In the genomic region with DNA sequence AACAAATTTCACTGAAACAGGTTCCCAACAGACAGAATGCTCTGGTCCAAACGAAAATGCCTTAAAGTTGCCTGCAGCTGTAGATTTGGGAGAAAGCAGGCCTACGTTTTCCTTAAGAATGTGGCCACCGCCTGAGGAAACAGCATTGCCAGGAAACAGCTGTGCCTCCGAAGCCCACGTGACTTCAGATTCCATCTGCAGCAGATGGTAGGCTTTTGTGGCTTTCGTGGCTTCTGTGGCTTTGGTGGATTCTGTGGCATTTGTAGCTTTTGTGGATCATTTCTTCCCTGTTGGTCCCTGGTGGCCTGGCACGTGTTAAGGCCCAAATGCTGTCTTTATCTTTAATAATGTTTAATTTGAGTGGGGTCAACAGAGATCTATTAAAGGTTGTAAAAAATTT, we compare ENCODE assay signal across 20 cellular contexts.
DNase-seq lines count a peak whose midpoint lies in the region; ATAC-seq, FAIRE-seq and TF ChIP-seq lines count a peak whose summit lies in the region.
"Had no signal": no experiment of that assay in that cellular context is flagged by ENCODE, and none has a peak within 500 bp of the region (broad histone marks: within the 10 kb centered on the region; RNA-seq: fewer than 3 reads in every experiment).

No MANE protein-coding gene starts in this region.

- 33% methylated on average over 7 of the region's 7 CpGs for WGBS in HepG2 (ENCODE audit: low lambda C conversion rate)
- WGBS in right lobe of liver (ENCODE audit: insufficient coverage, low coverage, low lambda C conversion rate, missing lambda C conversion rate), result 57% methylated on average over 4 of the region's 7 CpGs
- WGBS in GM12878 (ENCODE audit: insufficient coverage, insufficient replicate concordance, low lambda C conversion rate, missing lambda C conversion rate), result under 1% methylated on average over 7 of the region's 7 CpGs
- WGBS in suprapubic skin, result 48% methylated on average over 7 of the region's 7 CpGs

- H3K27me3 ChIP-seq in HepG2 (ENCODE audit: control insufficient read depth in 1 of 2, insufficient read depth in 2 of 2, low read length in 2 of 2) (peaks cover 5 to 17% of the 10 kb centered on the region in 2 experiments; a peak in 4 of 5 replicates), right lobe of liver (no peaks in the 10 kb centered on the region), GM12878 (replicated peaks in 1 of 2; ENCODE audit: control insufficient read depth in 2 of 2, insufficient read depth in 2 of 2, low read length in 1 of 2) (no peaks in the 10 kb centered on the region), suprapubic skin (peaks cover 3% of the 10 kb centered on the region)
- H3K27me3 ChIP-seq: adrenal gland had no signal

- TF ChIP-seq EP300 in HepG2 (IDR thresholded peaks at IDR 0.05; ENCODE audit: low read depth in 2 of 2, low read length in 2 of 2) (no peak), HepG2 (CRISPR knock-in tag; IDR thresholded peaks at IDR 0.05; ENCODE audit: borderline replicate concordance) (no peak), GM12878 (IDR thresholded peaks at IDR 0.05; ENCODE audit: borderline replicate concordance in 1 of 2, control insufficient read depth in 1 of 2, low read depth in 2 of 2, low read length in 2 of 2) (no peak), suprapubic skin (IDR thresholded peaks at IDR 0.05) (no peak)

- TF ChIP-seq POLR2A in HepG2 (IDR thresholded peaks at IDR 0.05; ENCODE audit: insufficient read depth in 1 of 2, low read depth in 2 of 2, low read length in 2 of 2), result no peak
- no peak for TF ChIP-seq POLR2A in right lobe of liver (IDR thresholded peaks at IDR 0.05)
- TF ChIP-seq POLR2A in GM12878 (IDR thresholded peaks at IDR 0.05; ENCODE audit: low read depth, low read length), result no peak
- TF ChIP-seq POLR2A in suprapubic skin (IDR thresholded peaks at IDR 0.05), result no peak

- H3K27me3 Mint-ChIP-seq in WTC11 (ENCODE audit: low read depth), result no peaks in the 10 kb centered on the region
- H3K27me3 Mint-ChIP-seq: activated CD4-positive, alpha-beta T cell treated with anti-CD3 and anti-CD28 coated beads, Interleukin-2, amount 10 ng/mL, durations not matched to agents 7 days and 5 days; CD4-positive, alpha-beta T cell had no signal

- ATAC-seq in HepG2, result no peak
- no peak for ATAC-seq in right lobe of liver
- no peak for ATAC-seq in GM12878
- no peak for ATAC-seq in WTC11
- ATAC-seq in GM21528 (IDR thresholded peaks at IDR 0.05; ENCODE audit: low FRiP score, unreplicated experiment), result no peak
- no peak for ATAC-seq in HG03432 (IDR thresholded peaks at IDR 0.05; ENCODE audit: unreplicated experiment)

- DNase-seq in HepG2 (ENCODE audit: low spot score) (no peak), right lobe of liver (no peak), GM12878 (ENCODE audit: low read depth, low spot score) (no peak), foreskin melanocyte (peak; percentile 56), WTC11 (ENCODE audit: low spot score) (no peak), suprapubic skin (ENCODE audit: low spot score in 2 of 2) (no peak)
- DNase-seq: activated CD4-positive, alpha-beta T cell treated with anti-CD3 and anti-CD28 coated beads, Interleukin-2, amount 10 ng/mL, durations not matched to agents 7 days and 5 days; activated effector memory CD4-positive, alpha-beta T cell treated with anti-CD3 and anti-CD28 coated beads, Interleukin-2, amount 50 U/mL, for 16 hours; CD4-positive, alpha-beta T cell; central memory CD4-positive, alpha-beta T cell; effector CD8-positive, alpha-beta T cell; HFFc6; NCI-H1105; NCI-H2081 treated with DMSO at 0.1 percent for 48 hours had no signal

- no peaks in the 10 kb centered on the region for H3K4me1 Mint-ChIP-seq in WTC11
- H3K4me1 Mint-ChIP-seq: activated CD4-positive, alpha-beta T cell treated with anti-CD3 and anti-CD28 coated beads, Interleukin-2, amount 10 ng/mL, durations not matched to agents 7 days and 5 days had no signal

- H2AFZ ChIP-seq in HepG2 (ENCODE audit: low read length), result no peak overlapping the region
- no peak overlapping the region for H2AFZ ChIP-seq in GM12878 (ENCODE audit: control insufficient read depth, low read depth, low read length)

- H3K4me2 ChIP-seq in HepG2 (ENCODE audit: low read depth, low read length) (no peak overlapping the region), GM12878 (ENCODE audit: control insufficient read depth, insufficient read depth) (no peak overlapping the region)

- H3K27ac ChIP-seq in HepG2 (ENCODE audit: extremely low read length, insufficient read depth, low read length), result no peak overlapping the region
- no peak overlapping the region for H3K27ac ChIP-seq in right lobe of liver
- no peak overlapping the region for H3K27ac ChIP-seq in GM12878 (ENCODE audit: control insufficient read depth, insufficient read depth)
- no peak overlapping the region for H3K27ac ChIP-seq in suprapubic skin
- H3K27ac ChIP-seq: adrenal gland had no signal

- no peak overlapping the region for H3K27ac Mint-ChIP-seq in WTC11
- H3K27ac Mint-ChIP-seq: activated CD4-positive, alpha-beta T cell treated with anti-CD3 and anti-CD28 coated beads, Interleukin-2, amount 10 ng/mL, durations not matched to agents 7 days and 5 days; CD4-positive, alpha-beta T cell; HFFc6; mesothelial cell of epicardium had no signal

- H3K4me3 Mint-ChIP-seq in WTC11, result no peak overlapping the region
- H3K4me3 Mint-ChIP-seq: activated CD4-positive, alpha-beta T cell treated with anti-CD3 and anti-CD28 coated beads, Interleukin-2, amount 10 ng/mL, durations not matched to agents 7 days and 5 days; CD4-positive, alpha-beta T cell; HFFc6; mesothelial cell of epicardium; neural crest cell had no signal

- SMC1A ChIA-PET in GM12878 (lab: Charles Lee; ENCODE audit: uncharacterized antibody, unreplicated experiment), result no interaction called here

- BruUV-seq in HepG2 (replicated peaks; lab: Mats Ljungman, UMichigan) (no TSS peak), GM12878 (replicated peaks; lab: Mats Ljungman, UMichigan) (no TSS peak)

- H4K20me1 ChIP-seq in HepG2 (ENCODE audit: insufficient read depth, low read length), result no peaks in the 10 kb centered on the region
- H4K20me1 ChIP-seq in GM12878 (ENCODE audit: control insufficient read depth, insufficient read depth), result no peaks in the 10 kb centered on the region

- FAIRE-seq in HepG2 (lab: Jason Lieb, UNC), result no peak
- no peak for FAIRE-seq in GM12878 (lab: Jason Lieb, UNC)
- FAIRE-seq: TTC549 had no signal

- in situ Hi-C loops in HepG2 (cut with HindIII; ENCODE audit: extremely low pct_ligation_motif_present, low pct_unique_long_range_greater_than_20kb), result no loop called here
- in situ Hi-C loops in GM12878 (cut with MboI), result no loop called here

- CTCF ChIA-PET in HepG2 (lab: Yijun Ruan, JAX; ENCODE audit: low intra/inter-chr PET ratio, low total read pairs) (no interaction called here), GM12878 (lab: Yijun Ruan, JAX) (no interaction called here), WTC11 (lab: Charles Lee) (no interaction called here)

- H3K9ac ChIP-seq in HepG2 (ENCODE audit: insufficient read depth, low read depth, low read length) (no peak overlapping the region), GM12878 (ENCODE audit: control insufficient read depth, insufficient read depth, low read length) (no peak overlapping the region)

- TF ChIP-seq RAD21 in HepG2 (CRISPR knock-in tag; IDR thresholded peaks at IDR 0.05) (no peak), GM12878 (IDR thresholded peaks at IDR 0.05; ENCODE audit: insufficient read depth, low read depth, low read length) (no peak)

- H3K36me3 Mint-ChIP-seq in WTC11, result 0 out of 2 replicates have a peak, but pooled peaks cover under 1% of the 10 kb centered on the region
- H3K36me3 Mint-ChIP-seq: mesothelial cell of epicardium had no signal

- H3K4me3 ChIP-seq in HepG2 (replicated peaks in 1 of 3; ENCODE audit: insufficient read depth in 1 of 3, low read depth in 2 of 3, low read length in 3 of 3) (no peak overlapping the region), right lobe of liver (no peak overlapping the region), GM12878 (no peak overlapping the region), suprapubic skin (no peak overlapping the region)
- H3K4me3 ChIP-seq: adrenal gland had no signal

- H3K36me3 ChIP-seq in HepG2 (replicated peaks in 1 of 2; ENCODE audit: control insufficient read depth in 1 of 2, insufficient read depth in 2 of 2, low read length in 2 of 2) (no peaks in the 10 kb centered on the region), right lobe of liver (no peaks in the 10 kb centered on the region), GM12878 (ENCODE audit: control insufficient read depth in 2 of 2, insufficient read depth in 2 of 2, low read length in 1 of 2) (no peaks in the 10 kb centered on the region), suprapubic skin (no peaks in the 10 kb centered on the region)
- H3K36me3 ChIP-seq: adrenal gland had no signal

- intact Hi-C loops in HepG2 (cut with micrococcal nuclease; ENCODE audit: unreplicated experiment) (no loop called here), right lobe of liver (cut with DNase I) (no loop called here), GM12878 (cut with micrococcal nuclease; ENCODE audit: unreplicated experiment) (no loop called here)

- TF ChIP-seq CTCF in HepG2 (CRISPR knock-in tag; IDR thresholded peaks at IDR 0.05) (no peak), right lobe of liver (IDR thresholded peaks at IDR 0.05) (no peak), GM12878 (IDR thresholded peaks at IDR 0.05 in 2 of 3, conservative IDR thresholded peaks at IDR 0.05 in 1 of 3; ENCODE audit: control insufficient read depth in 2 of 3, extremely low read depth in 1 of 3, insufficient read depth in 1 of 3, low read depth in 3 of 3, low read length in 3 of 3) (no peak), WTC11 (IDR thresholded peaks at IDR 0.05) (no peak), suprapubic skin (IDR thresholded peaks at IDR 0.05) (no peak)

- peaks cover 37% of the 10 kb centered on the region for H3K4me1 ChIP-seq in HepG2 (ENCODE audit: insufficient read depth, low read length)
- no peaks in the 10 kb centered on the region for H3K4me1 ChIP-seq in right lobe of liver
- H3K4me1 ChIP-seq in GM12878 (ENCODE audit: control insufficient read depth, insufficient read depth, low read length), result no peaks in the 10 kb centered on the region
- peaks cover 23% of the 10 kb centered on the region for H3K4me1 ChIP-seq in suprapubic skin

- H3K9me3 ChIP-seq in HepG2 (ENCODE audit: low read length) (no peaks in the 10 kb centered on the region), right lobe of liver (no peaks in the 10 kb centered on the region), GM12878 (replicated peaks; ENCODE audit: control insufficient read depth, insufficient read depth, low read length) (no peaks in the 10 kb centered on the region), suprapubic skin (no peaks in the 10 kb centered on the region)
- H3K9me3 ChIP-seq: adrenal gland had no signal

- POLR2A ChIA-PET in HepG2 (lab: Yijun Ruan, JAX) (no interaction called here), GM12878 (lab: Charles Lee) (no interaction called here), WTC11 (lab: Charles Lee) (no interaction called here)

- no peaks in the 10 kb centered on the region for H3K9me3 Mint-ChIP-seq in WTC11
- H3K9me3 Mint-ChIP-seq: activated CD4-positive, alpha-beta T cell treated with anti-CD3 and anti-CD28 coated beads, Interleukin-2, amount 10 ng/mL, durations not matched to agents 7 days and 5 days; CD4-positive, alpha-beta T cell; mesothelial cell of epicardium; neural crest cell had no signal

- H3K79me2 ChIP-seq in HepG2 (ENCODE audit: insufficient read depth, low read length), result no peaks in the 10 kb centered on the region
- H3K79me2 ChIP-seq in GM12878 (ENCODE audit: control insufficient read depth, insufficient read depth, low read length), result no peaks in the 10 kb centered on the region

- RAD21 ChIA-PET in GM12878 (lab: Charles Lee; ENCODE audit: unreplicated experiment), result no interaction called here
